ENCODE assay signal across 8 cellular contexts in the genomic region with DNA sequence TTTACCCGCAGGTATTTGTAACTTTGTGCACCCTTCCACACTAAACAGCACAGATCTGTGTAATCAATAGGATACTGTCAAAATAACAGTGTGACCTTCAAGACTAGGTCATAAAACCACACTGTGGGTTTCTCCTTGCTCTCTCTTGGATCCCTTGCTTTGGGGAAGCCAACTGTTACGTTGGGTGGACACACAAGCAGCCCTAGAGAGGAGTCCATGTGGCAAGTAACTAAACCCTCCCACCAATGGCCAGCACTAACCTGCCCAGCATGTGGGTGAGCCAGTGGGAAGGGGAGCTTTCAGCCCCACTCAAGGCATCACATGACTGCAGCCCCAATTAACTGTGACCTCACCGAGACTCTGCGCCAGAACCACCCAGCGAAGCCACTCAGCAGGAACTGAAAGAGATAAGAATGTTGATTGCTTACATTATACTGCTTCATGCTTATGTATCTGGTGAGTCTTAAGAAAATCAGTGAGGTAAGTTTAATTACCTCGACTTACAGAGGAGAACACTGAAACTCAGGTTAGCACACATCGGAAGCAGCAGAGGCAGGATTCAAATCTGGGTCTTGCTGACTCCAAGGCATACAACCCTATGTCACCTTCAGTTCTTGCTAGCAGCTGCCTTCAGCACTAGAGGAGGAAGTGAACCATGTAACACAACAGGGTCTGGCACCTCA. TPM values are rescaled to one million over a fixed set of nuclear protein-coding genes. Genes with fewer than 3 reads are reported as not detected.
DNase-seq lines count a peak whose midpoint lies in the region; ATAC-seq and TF ChIP-seq lines count a peak whose summit lies in the region.

No MANE protein-coding gene starts in this region.

- no peaks in the 10 kb centered on the region for H4K20me1 ChIP-seq in hepatocyte (ENCODE audit: insufficient read depth, poor library complexity, severe bottlenecking)

- no peaks in the 10 kb centered on the region for H3K9me2 ChIP-seq in hepatocyte (replicated peaks; ENCODE audit: insufficient read depth)

- no peaks in the 10 kb centered on the region for H3K9me3 Mint-ChIP-seq in CD4-positive, alpha-beta T cell

- WGBS in hepatocyte (ENCODE audit: low lambda C conversion rate, missing lambda C conversion rate), result 64% methylated on average over 7 of the region's 7 CpGs

- peaks cover 50% of the 10 kb centered on the region for H3K4me1 Mint-ChIP-seq in CD4-positive, alpha-beta T cell (ENCODE audit: low read depth)

- peak overlapping the region; percentile 17 for H3K4me2 ChIP-seq in hepatocyte

- peak overlapping the region; percentile 0 for H3K27ac ChIP-seq in CD4-positive, alpha-beta T cell (ENCODE audit: low read depth, low read length)
- peak overlapping the region; percentile 19 to 67 (median 42) for H3K27ac ChIP-seq in Peyer's patch
- H3K27ac ChIP-seq in hepatocyte, result peak overlapping the region; percentile 69
- no peak overlapping the region for H3K27ac ChIP-seq in WERI-Rb-1

- H3K36me3 ChIP-seq in Peyer's patch, result no peaks in the 10 kb centered on the region
- no peaks in the 10 kb centered on the region for H3K36me3 ChIP-seq in hepatocyte (replicated peaks; ENCODE audit: insufficient read depth, low read depth)
- H3K36me3 ChIP-seq in H7 (replicated peaks; ENCODE audit: control insufficient read depth, insufficient read depth, low read length), result no peaks in the 10 kb centered on the region
- H3K36me3 ChIP-seq in WERI-Rb-1, result no peaks in the 10 kb centered on the region

- peak overlapping the region; percentile 70 for H3K27ac Mint-ChIP-seq in CD4-positive, alpha-beta T cell

- CTCF ChIA-PET in CD4-positive, alpha-beta T cell (lab: Charles Lee), result interaction anchor here (0.5 to 1.5 kb wide), 4 partner anchors 9 to 1432 kb away, joined by 3 to 4 read pairs (median 4); no protein-coding TSS in a partner anchor

- H3K36me3 Mint-ChIP-seq in CD4-positive, alpha-beta T cell (ENCODE audit: low read depth), result no peaks in the 10 kb centered on the region

- intact Hi-C loops in CD4-positive, alpha-beta T cell (cut with DNase I, micrococcal nuclease), result no loop called here

- H3K4me3 Mint-ChIP-seq in CD4-positive, alpha-beta T cell, result peak overlapping the region; percentile 21

- peak in 1 of 10 experiments; percentile 19 for DNase-seq in CD4-positive, alpha-beta T cell
- DNase-seq in Peyer's patch, result peak; percentile 63 to 83 (median 71)
- DNase-seq in hepatocyte (ENCODE audit: low spot score), result peak; percentile 46
- no peak for DNase-seq in H7
- DNase-seq in GM19240 (ENCODE audit: insufficient read length, low spot score), result no peak
- DNase-seq in WERI-Rb-1, result no peak

- no peak for TF ChIP-seq CTCF in CD4-positive, alpha-beta T cell (IDR thresholded peaks at IDR 0.05)
- no peak for TF ChIP-seq CTCF in Peyer's patch (IDR thresholded peaks at IDR 0.05)
- no peak for TF ChIP-seq CTCF in hepatocyte (IDR thresholded peaks at IDR 0.05; ENCODE audit: poor library complexity)
- no peak for TF ChIP-seq CTCF in WERI-Rb-1 (IDR thresholded peaks at IDR 0.05; ENCODE audit: low read depth, low read length)

- H3K4me3 ChIP-seq in Peyer's patch (peak overlapping the region in 1 of 4 donors; percentile 23), hepatocyte (no peak overlapping the region), H7 (ENCODE audit: insufficient read depth, low read depth, low read length) (no peak overlapping the region), WERI-Rb-1 (ENCODE audit: low read depth, low read length) (no peak overlapping the region)

- peak overlapping the region; percentile 31 for H2AFZ ChIP-seq in hepatocyte

- TF ChIP-seq POLR2A in Peyer's patch (IDR thresholded peaks at IDR 0.05), result no peak

- POLR2A ChIA-PET in CD4-positive, alpha-beta T cell (lab: Charles Lee), result interaction anchor here (0.8 to 1.9 kb wide), 11 partner anchors 9 to 102 kb away, joined by 3 to 10 read pairs (median 4); a partner anchor contains a TSS

- H3K9me3 ChIP-seq in CD4-positive, alpha-beta T cell (ENCODE audit: control insufficient read depth, low read length), result no peaks in the 10 kb centered on the region
- H3K9me3 ChIP-seq in Peyer's patch, result no peaks in the 10 kb centered on the region
- H3K9me3 ChIP-seq in hepatocyte (ENCODE audit: low read depth), result no peaks in the 10 kb centered on the region
- H3K9me3 ChIP-seq in WERI-Rb-1 (ENCODE audit: severe bottlenecking), result no peaks in the 10 kb centered on the region

- peaks cover 0 to 15% (median 3%) of the 10 kb centered on the region in 4 donors for H3K4me1 ChIP-seq in Peyer's patch
- H3K4me1 ChIP-seq in hepatocyte (ENCODE audit: insufficient read depth), result no peaks in the 10 kb centered on the region

- ATAC-seq in CD4-positive, alpha-beta T cell (ENCODE audit: poor library complexity), result peak; percentile 74
- ATAC-seq in GM19035 (IDR thresholded peaks at IDR 0.05; ENCODE audit: unreplicated experiment) (peak; percentile 84), HG03095 (IDR thresholded peaks at IDR 0.05; ENCODE audit: unreplicated experiment) (peak; percentile 83)

- no peaks in the 10 kb centered on the region for H3K27me3 Mint-ChIP-seq in CD4-positive, alpha-beta T cell

- H3K27me3 ChIP-seq in CD4-positive, alpha-beta T cell (ENCODE audit: control insufficient read depth, insufficient read depth, low read length), result no peaks in the 10 kb centered on the region
- H3K27me3 ChIP-seq in Peyer's patch (no peaks in the 10 kb centered on the region), hepatocyte (no peaks in the 10 kb centered on the region), H7 (ENCODE audit: control insufficient read depth, insufficient read depth, low read length) (no peaks in the 10 kb centered on the region), WERI-Rb-1 (ENCODE audit: insufficient read depth, low read depth, severe bottlenecking) (no peaks in the 10 kb centered on the region)

- H3K79me2 ChIP-seq in hepatocyte, result no peaks in the 10 kb centered on the region

RNA-seq across cellular contexts. Expression of a gene that starts 9.4 kb away (rescaled TPM):
- total RNA-seq in CD4-positive, alpha-beta T cell, result 100 to 1,000 TPM; 169 to 178 TPM
- total RNA-seq in Peyer's patch (10 to 100 TPM; 23.5 to 42.1 (median 32.7) TPM), hepatocyte (25.5 and 27.9 TPM in 2 replicates)
- polyA plus RNA-seq in hepatocyte, result 20.4 and 23.8 TPM in 2 replicates
- total RNA-seq in H7 (2014; rRNA removed; shearing (Covaris generic)), result 27.1 and 30.9 TPM in 2 replicates

Comparison
In these comparisons a context has a peak if more than half of its experiments do, and no peak if none do; other contexts are left out.
1. DNase-seq: peak in Peyer's patch (3 of 3) and hepatocyte (single experiment); none in H7 (single experiment), GM19240 (single experiment) and WERI-Rb-1 (single experiment).
2. Peak in every context shown above with its lines, with median percentiles within 50 percentile points of each other: ATAC-seq.